Comparison of ENCODE assay signal across 8 cellular contexts in the genomic region with DNA sequence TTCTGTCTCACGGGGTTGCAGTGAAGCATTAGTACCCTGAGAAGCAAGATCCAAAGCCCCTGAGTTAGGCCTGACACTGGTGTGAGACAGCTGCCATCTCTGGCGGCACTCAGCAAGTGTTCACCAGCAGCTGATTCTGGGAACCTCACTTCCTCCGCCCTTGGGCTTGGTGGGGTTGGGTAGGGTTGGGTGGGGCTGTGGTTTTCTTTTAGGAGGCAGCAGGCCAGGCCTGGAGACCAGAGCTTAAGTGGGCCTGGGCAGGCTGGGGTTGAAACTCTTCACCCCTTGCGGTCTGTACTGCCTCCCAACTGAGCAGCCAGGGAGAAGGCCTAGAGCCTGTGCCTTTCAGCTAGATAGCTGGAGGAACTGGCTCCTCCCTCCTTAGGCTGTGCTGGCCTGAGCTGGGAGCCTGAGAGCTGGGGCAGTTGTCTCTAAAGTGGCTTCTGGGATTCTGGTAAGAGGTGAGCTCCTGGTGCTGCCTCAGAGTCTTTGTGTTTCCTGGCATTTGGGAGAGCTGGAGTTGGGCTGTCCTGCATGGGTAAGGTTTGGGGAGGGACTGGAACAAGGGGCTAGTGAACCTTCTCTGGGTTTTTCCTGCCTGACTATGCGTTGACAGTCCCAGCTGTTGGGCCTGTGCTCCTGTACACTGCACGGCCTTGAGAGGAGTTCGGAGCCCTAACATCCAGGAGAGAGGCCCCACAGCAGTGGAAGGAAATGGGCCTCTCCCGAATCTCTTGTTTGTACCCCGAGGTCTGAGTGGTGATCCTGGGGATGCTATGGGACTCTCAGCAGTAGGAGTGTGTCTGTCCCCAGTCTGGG. TPM values are rescaled to one million over a fixed set of nuclear protein-coding genes. Genes with fewer than 3 reads are reported as not detected.
A peak's percentile ranks its signal among the peaks of the same experiment; 100 is the strongest.
DNase-seq lines count a peak whose midpoint lies in the region; ATAC-seq and TF ChIP-seq lines count a peak whose summit lies in the region.

No MANE protein-coding gene starts in this region.

- H3K4me3 ChIP-seq in endodermal cell (ENCODE audit: low read length) (no peak overlapping the region), urinary bladder (ENCODE audit: low read depth, low read length) (peak overlapping the region; percentile 4)
- H3K4me3 ChIP-seq in naive thymus-derived CD4-positive, alpha-beta T cell (ENCODE audit: low read length) = peak overlapping the region; percentile 87

- H3K9ac ChIP-seq in endodermal cell (ENCODE audit: extremely low read depth, low read length, poor library complexity, severe bottlenecking) = peak overlapping the region; percentile 8

- no peak overlapping the region for H3K4me3 Mint-ChIP-seq in endodermal cell
- H3K4me3 Mint-ChIP-seq in naive thymus-derived CD4-positive, alpha-beta T cell = peak overlapping the region; percentile 79 to 99 (median 98)

- H3K36me3 ChIP-seq in endodermal cell (ENCODE audit: control insufficient read depth, insufficient read depth, low read length) (peaks cover 11% of the 10 kb centered on the region), urinary bladder (ENCODE audit: insufficient read depth) (no peaks in the 10 kb centered on the region)
- peaks cover 0 to 9% (median 0%) of the 10 kb centered on the region in 3 experiments for H3K36me3 ChIP-seq in naive thymus-derived CD4-positive, alpha-beta T cell (ENCODE audit: control insufficient read depth in 2 of 3, insufficient read depth in 3 of 3, low read length in 3 of 3)

- no peaks in the 10 kb centered on the region for H3K27me3 Mint-ChIP-seq in endodermal cell (ENCODE audit: insufficient read depth)
- no peaks in the 10 kb centered on the region for H3K27me3 Mint-ChIP-seq in naive thymus-derived CD4-positive, alpha-beta T cell

- CTCF ChIA-PET in naive thymus-derived CD4-positive, alpha-beta T cell (lab: Charles Lee) = interaction anchor here (1.0 to 39.2 kb wide), 7 partner anchors 10 to 47 kb away, joined by 3 to 839 read pairs (median 13); no protein-coding TSS in a partner anchor

- POLR2A ChIA-PET in naive thymus-derived CD4-positive, alpha-beta T cell (lab: Charles Lee) = interaction anchor here (0.8 to 32.8 kb wide), 8 partner anchors 10 to 67 kb away, joined by 3 to 608 read pairs (median 6); no protein-coding TSS in a partner anchor

- 0 out of 2 replicates have a peak, but pooled peaks have one; percentile 25 for TF ChIP-seq CTCF in GM12874 (IDR thresholded peaks at IDR 0.05; ENCODE audit: insufficient read depth, low read depth, low read length)
- TF ChIP-seq CTCF in endodermal cell (conservative IDR thresholded peaks at IDR 0.05) = peak; percentile 26

- peak overlapping the region; percentile 85 for H3K27ac Mint-ChIP-seq in endodermal cell
- peak overlapping the region; percentile 87 to 99 (median 98) for H3K27ac Mint-ChIP-seq in naive thymus-derived CD4-positive, alpha-beta T cell

- 89 to 93% methylated on average over 6 to 9 of the region's 9 CpGs for WGBS in endodermal cell (ENCODE audit: insufficient coverage in 1 of 2, insufficient read length in 1 of 2), 2 experiments
- 58% methylated on average over 9 of the region's 9 CpGs for WGBS in urinary bladder

- peaks cover 14% of the 10 kb centered on the region for H3K36me3 Mint-ChIP-seq in endodermal cell (ENCODE audit: low read depth)
- H3K36me3 Mint-ChIP-seq in naive thymus-derived CD4-positive, alpha-beta T cell = peaks cover 14 to 65% (median 15%) of the 10 kb centered on the region in 5 donors

- H3K4me1 Mint-ChIP-seq in endodermal cell = peaks cover 71% of the 10 kb centered on the region
- H3K4me1 Mint-ChIP-seq in naive thymus-derived CD4-positive, alpha-beta T cell = peaks cover 76 to 85% (median 83%) of the 10 kb centered on the region in 7 donors

- H3K27ac ChIP-seq in endodermal cell (ENCODE audit: low read depth, low read length) (peak overlapping the region; percentile 1), urinary bladder (ENCODE audit: low read depth) (peak overlapping the region; percentile 80)
- peak overlapping the region; percentile 84 for H3K27ac ChIP-seq in naive thymus-derived CD4-positive, alpha-beta T cell (ENCODE audit: low read depth, low read length)

- no peaks in the 10 kb centered on the region for H3K27me3 ChIP-seq in endodermal cell (ENCODE audit: control insufficient read depth, insufficient read depth, low read length, poor library complexity, severe bottlenecking)
- no peaks in the 10 kb centered on the region for H3K27me3 ChIP-seq in naive thymus-derived CD4-positive, alpha-beta T cell (ENCODE audit: control insufficient read depth in 2 of 2, insufficient read depth in 2 of 2, low read length in 2 of 2)

- intact Hi-C loops in naive thymus-derived CD4-positive, alpha-beta T cell (cut with micrococcal nuclease) = loop anchor here (1.0 to 5.0 kb wide), 6 partner anchors 9 to 272 kb away; no protein-coding TSS in a partner anchor

- no peaks in the 10 kb centered on the region for H3K9me3 ChIP-seq in endodermal cell (ENCODE audit: control insufficient read depth, low read length)
- H3K9me3 ChIP-seq in naive thymus-derived CD4-positive, alpha-beta T cell (ENCODE audit: control insufficient read depth in 2 of 3, low read length in 3 of 3) = no peaks in the 10 kb centered on the region

- peak; percentile 66 for ATAC-seq in naive thymus-derived CD4-positive, alpha-beta T cell

- DNase-seq in H4 (ENCODE audit: low spot score) = peak; percentile 89
- DNase-seq in M059J (ENCODE audit: low read depth) = peak; percentile 94
- peak; percentile 71 to 78 for DNase-seq in activated CD4-positive, alpha-beta T cell treated with anti-CD3 and anti-CD28 coated beads, Interleukin-2, amount 50 U/mL, for 48 hours
- peak; percentile 80 for DNase-seq in endodermal cell
- peak in 7 of 9 donors; percentile 53 to 66 (median 55) for DNase-seq in naive thymus-derived CD4-positive, alpha-beta T cell
- DNase-seq in midbrain (lab: John Stamatoyannopoulos, UW) = no peak

- peaks cover 22% of the 10 kb centered on the region for H3K4me1 ChIP-seq in endodermal cell (ENCODE audit: control insufficient read depth, insufficient read depth, low read length)
- H3K4me1 ChIP-seq in naive thymus-derived CD4-positive, alpha-beta T cell (ENCODE audit: control insufficient read depth in 2 of 2, insufficient read depth in 2 of 2, low read length in 2 of 2) = peaks cover 74 to 78% of the 10 kb centered on the region in 2 donors
- H3K4me1 ChIP-seq in urinary bladder (ENCODE audit: insufficient read depth) = peaks cover 3% of the 10 kb centered on the region

- no peaks in the 10 kb centered on the region for H3K9me3 Mint-ChIP-seq in endodermal cell
- peaks cover 0 to 3% (median 0%) of the 10 kb centered on the region in 11 donors for H3K9me3 Mint-ChIP-seq in naive thymus-derived CD4-positive, alpha-beta T cell

RNA-seq across cellular contexts. Expression of gene TSPAN14, which starts 5.1 kb away (rescaled TPM):
- total RNA-seq in H4 (2014; rRNA removed; shearing (Covaris generic)) = 16.2 and 16.4 TPM in 2 replicates
- total RNA-seq in M059J (2014; rRNA removed; shearing (Covaris generic)) = 32.0 and 44.4 TPM in 2 replicates
- 100 to 1,000 TPM; 121 to 123 TPM for total RNA-seq in endodermal cell
- polyA plus RNA-seq in endodermal cell (2013, experiment 1 of 2) = 142 TPM
- polyA plus RNA-seq in endodermal cell (2013, experiment 2 of 2) = 127 TPM
- 100 to 1,000 TPM; 135 to 165 (median 160) TPM for total RNA-seq in naive thymus-derived CD4-positive, alpha-beta T cell
- 100 to 1,000 TPM; 179 to 386 TPM for polyA plus RNA-seq in naive thymus-derived CD4-positive, alpha-beta T cell
- total RNA-seq in urinary bladder = 26.4 TPM
- polyA plus RNA-seq in urinary bladder = 65.1 TPM

RNA-seq across cellular contexts. Expression of gene PRXL2A, which starts 50.9 kb away (rescaled TPM):
- total RNA-seq in H4 (2014; rRNA removed; shearing (Covaris generic)) = 14.2 and 18.4 TPM in 2 replicates
- 23.6 and 32.4 TPM in 2 replicates for total RNA-seq in M059J (2014; rRNA removed; shearing (Covaris generic))
- 100 to 1,000 TPM; 101 to 127 TPM for total RNA-seq in endodermal cell
- polyA plus RNA-seq in endodermal cell (2013, experiment 1 of 2) = 101 TPM
- polyA plus RNA-seq in endodermal cell (2013, experiment 2 of 2) = 97.4 TPM
- 1 to 10 TPM; 5.6 to 9.7 (median 8.5) TPM for total RNA-seq in naive thymus-derived CD4-positive, alpha-beta T cell
- 10 to 100 TPM; 15.4 to 20.1 TPM for polyA plus RNA-seq in naive thymus-derived CD4-positive, alpha-beta T cell
- total RNA-seq in urinary bladder = 52.9 TPM
- polyA plus RNA-seq in urinary bladder = 59.1 TPM

Comparison
In these comparisons a context has a peak if more than half of its experiments do, and no peak if none do; other contexts are left out.
1. H3K27ac ChIP-seq: peak in every context shown above with its lines; median percentile 84 in naive thymus-derived CD4-positive, alpha-beta T cell; 80 in urinary bladder; 1 in endodermal cell.